1 cellular context compared by ENCODE assay signal in the genomic region with DNA sequence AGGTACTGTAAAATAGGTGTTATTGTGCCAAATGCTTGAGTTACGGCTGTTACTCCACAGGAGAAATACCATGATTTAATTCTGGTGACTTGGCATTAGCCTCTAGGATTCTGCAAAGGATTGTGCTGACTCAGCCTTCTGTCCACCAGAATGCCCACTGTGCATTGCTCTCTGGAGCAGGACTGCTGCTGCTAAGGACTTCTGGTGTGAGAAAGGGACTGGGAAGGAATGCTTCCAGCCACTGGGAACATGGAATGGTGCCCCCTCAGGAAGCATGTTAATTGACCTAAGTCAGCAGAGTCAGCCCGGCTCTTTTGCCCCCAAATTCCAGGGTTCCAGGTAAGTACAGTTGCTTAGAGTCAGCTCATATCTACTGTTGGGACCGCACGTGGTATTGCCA.
TF ChIP-seq lines count a peak whose summit lies in the region.

No MANE protein-coding gene starts in this region.

TF ChIP-seq in HepG2, 621 proteins besides CTCF, POLR2A, EP300 and RAD21:
- no peak for TF ChIP-seq FLYWCH1 (CRISPR knock-in tag; IDR thresholded peaks at IDR 0.05)
- TF ChIP-seq MAFG (CRISPR knock-in tag; IDR thresholded peaks at IDR 0.05), result peak; percentile 79
- TF ChIP-seq ZNF713 (CRISPR knock-in tag; IDR thresholded peaks at IDR 0.05), result no peak
- TF ChIP-seq ZNF264 (CRISPR knock-in tag; IDR thresholded peaks at IDR 0.05), result no peak
- peak; percentile 99 to 100 for TF ChIP-seq MAFK (conservative IDR thresholded peaks at IDR 0.05 in 1 of 2, IDR thresholded peaks at IDR 0.05 in 1 of 2; ENCODE audit: low read length in 2 of 2)
- 0 out of 2 replicates have a peak, but pooled peaks have one; percentile 35 for TF ChIP-seq HOXD1 (CRISPR knock-in tag; IDR thresholded peaks at IDR 0.05)
- no peak for TF ChIP-seq KLF13 (CRISPR knock-in tag; IDR thresholded peaks at IDR 0.05)
- TF ChIP-seq MAFF (IDR thresholded peaks at IDR 0.05; ENCODE audit: low read depth, low read length), result peak; percentile 100
TF ChIP-seq in HepG2: peak in this region for 4.
